1 cellular context compared by ENCODE assay signal in the genomic region with DNA sequence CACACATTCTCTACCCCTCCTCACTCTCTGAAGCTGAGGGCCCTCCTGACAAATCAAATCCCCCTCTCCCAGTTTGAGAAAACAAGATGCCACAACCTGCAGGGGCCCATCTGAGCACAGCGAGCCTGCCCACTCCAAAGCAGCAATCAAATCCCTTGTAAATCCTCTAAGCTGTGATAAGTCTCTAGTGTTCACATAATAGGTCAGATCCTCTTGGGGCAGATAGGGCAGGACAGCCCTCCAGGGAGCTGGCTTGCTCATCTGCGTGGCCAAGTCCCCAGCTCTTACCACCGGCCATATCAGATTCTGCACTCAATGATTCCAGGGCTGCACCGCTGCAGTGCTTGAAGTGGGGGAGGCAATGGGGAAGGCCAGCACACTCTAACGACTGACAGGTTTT.
TF ChIP-seq lines count a peak whose summit lies in the region.

No MANE protein-coding gene starts in this region.

TF ChIP-seq in H1, 55 proteins besides CTCF, POLR2A, EP300 and RAD21:
- TF ChIP-seq RBBP5 (IDR thresholded peaks at IDR 0.05; ENCODE audit: borderline replicate concordance, low read depth, low read length) (no peak), KDM4A (IDR thresholded peaks at IDR 0.05; ENCODE audit: low read depth, low read length, severe bottlenecking) (no peak), TCF12 (IDR thresholded peaks at IDR 0.05; ENCODE audit: low read depth, low read length) (no peak), SIX5 (IDR thresholded peaks at IDR 0.05; ENCODE audit: low read depth, low read length) (no peak), CBX5 (IDR thresholded peaks at IDR 0.05; ENCODE audit: low read depth, low read length) (no peak), ATF2 (IDR thresholded peaks at IDR 0.05; ENCODE audit: low read length) (no peak), RFX5 (IDR thresholded peaks at IDR 0.05; ENCODE audit: borderline replicate concordance, low read depth, low read length) (no peak), CBX8 (IDR thresholded peaks at IDR 0.05; ENCODE audit: borderline replicate concordance, low read depth, low read length) (no peak), KDM1A (IDR thresholded peaks at IDR 0.05; ENCODE audit: borderline replicate concordance, low read length) (no peak), CHD2 (IDR thresholded peaks at IDR 0.05; ENCODE audit: low read length) (no peak), MAFK (IDR thresholded peaks at IDR 0.05; ENCODE audit: low read depth, low read length) (no peak), SP2 (IDR thresholded peaks at IDR 0.05; ENCODE audit: low read length) (no peak), NANOG (IDR thresholded peaks at IDR 0.05; ENCODE audit: insufficient read depth, low read depth, low read length, poor library complexity, severe bottlenecking) (no peak), SP1 (IDR thresholded peaks at IDR 0.05; ENCODE audit: low read depth, low read length) (no peak), ASH2L (IDR thresholded peaks at IDR 0.05; ENCODE audit: low read length) (no peak), HDAC2 (IDR thresholded peaks at IDR 0.05; ENCODE audit: borderline replicate concordance in 1 of 2, low read depth in 2 of 2, low read length in 2 of 2) (no peak), CEBPB (IDR thresholded peaks at IDR 0.05; ENCODE audit: low read depth, low read length) (no peak), RXRA (IDR thresholded peaks at IDR 0.05; ENCODE audit: insufficient read depth, low read depth, low read length) (no peak), YY1 (IDR thresholded peaks at IDR 0.05; ENCODE audit: low read depth, low read length) (no peak)
- TF ChIP-seq, protein P1, sequence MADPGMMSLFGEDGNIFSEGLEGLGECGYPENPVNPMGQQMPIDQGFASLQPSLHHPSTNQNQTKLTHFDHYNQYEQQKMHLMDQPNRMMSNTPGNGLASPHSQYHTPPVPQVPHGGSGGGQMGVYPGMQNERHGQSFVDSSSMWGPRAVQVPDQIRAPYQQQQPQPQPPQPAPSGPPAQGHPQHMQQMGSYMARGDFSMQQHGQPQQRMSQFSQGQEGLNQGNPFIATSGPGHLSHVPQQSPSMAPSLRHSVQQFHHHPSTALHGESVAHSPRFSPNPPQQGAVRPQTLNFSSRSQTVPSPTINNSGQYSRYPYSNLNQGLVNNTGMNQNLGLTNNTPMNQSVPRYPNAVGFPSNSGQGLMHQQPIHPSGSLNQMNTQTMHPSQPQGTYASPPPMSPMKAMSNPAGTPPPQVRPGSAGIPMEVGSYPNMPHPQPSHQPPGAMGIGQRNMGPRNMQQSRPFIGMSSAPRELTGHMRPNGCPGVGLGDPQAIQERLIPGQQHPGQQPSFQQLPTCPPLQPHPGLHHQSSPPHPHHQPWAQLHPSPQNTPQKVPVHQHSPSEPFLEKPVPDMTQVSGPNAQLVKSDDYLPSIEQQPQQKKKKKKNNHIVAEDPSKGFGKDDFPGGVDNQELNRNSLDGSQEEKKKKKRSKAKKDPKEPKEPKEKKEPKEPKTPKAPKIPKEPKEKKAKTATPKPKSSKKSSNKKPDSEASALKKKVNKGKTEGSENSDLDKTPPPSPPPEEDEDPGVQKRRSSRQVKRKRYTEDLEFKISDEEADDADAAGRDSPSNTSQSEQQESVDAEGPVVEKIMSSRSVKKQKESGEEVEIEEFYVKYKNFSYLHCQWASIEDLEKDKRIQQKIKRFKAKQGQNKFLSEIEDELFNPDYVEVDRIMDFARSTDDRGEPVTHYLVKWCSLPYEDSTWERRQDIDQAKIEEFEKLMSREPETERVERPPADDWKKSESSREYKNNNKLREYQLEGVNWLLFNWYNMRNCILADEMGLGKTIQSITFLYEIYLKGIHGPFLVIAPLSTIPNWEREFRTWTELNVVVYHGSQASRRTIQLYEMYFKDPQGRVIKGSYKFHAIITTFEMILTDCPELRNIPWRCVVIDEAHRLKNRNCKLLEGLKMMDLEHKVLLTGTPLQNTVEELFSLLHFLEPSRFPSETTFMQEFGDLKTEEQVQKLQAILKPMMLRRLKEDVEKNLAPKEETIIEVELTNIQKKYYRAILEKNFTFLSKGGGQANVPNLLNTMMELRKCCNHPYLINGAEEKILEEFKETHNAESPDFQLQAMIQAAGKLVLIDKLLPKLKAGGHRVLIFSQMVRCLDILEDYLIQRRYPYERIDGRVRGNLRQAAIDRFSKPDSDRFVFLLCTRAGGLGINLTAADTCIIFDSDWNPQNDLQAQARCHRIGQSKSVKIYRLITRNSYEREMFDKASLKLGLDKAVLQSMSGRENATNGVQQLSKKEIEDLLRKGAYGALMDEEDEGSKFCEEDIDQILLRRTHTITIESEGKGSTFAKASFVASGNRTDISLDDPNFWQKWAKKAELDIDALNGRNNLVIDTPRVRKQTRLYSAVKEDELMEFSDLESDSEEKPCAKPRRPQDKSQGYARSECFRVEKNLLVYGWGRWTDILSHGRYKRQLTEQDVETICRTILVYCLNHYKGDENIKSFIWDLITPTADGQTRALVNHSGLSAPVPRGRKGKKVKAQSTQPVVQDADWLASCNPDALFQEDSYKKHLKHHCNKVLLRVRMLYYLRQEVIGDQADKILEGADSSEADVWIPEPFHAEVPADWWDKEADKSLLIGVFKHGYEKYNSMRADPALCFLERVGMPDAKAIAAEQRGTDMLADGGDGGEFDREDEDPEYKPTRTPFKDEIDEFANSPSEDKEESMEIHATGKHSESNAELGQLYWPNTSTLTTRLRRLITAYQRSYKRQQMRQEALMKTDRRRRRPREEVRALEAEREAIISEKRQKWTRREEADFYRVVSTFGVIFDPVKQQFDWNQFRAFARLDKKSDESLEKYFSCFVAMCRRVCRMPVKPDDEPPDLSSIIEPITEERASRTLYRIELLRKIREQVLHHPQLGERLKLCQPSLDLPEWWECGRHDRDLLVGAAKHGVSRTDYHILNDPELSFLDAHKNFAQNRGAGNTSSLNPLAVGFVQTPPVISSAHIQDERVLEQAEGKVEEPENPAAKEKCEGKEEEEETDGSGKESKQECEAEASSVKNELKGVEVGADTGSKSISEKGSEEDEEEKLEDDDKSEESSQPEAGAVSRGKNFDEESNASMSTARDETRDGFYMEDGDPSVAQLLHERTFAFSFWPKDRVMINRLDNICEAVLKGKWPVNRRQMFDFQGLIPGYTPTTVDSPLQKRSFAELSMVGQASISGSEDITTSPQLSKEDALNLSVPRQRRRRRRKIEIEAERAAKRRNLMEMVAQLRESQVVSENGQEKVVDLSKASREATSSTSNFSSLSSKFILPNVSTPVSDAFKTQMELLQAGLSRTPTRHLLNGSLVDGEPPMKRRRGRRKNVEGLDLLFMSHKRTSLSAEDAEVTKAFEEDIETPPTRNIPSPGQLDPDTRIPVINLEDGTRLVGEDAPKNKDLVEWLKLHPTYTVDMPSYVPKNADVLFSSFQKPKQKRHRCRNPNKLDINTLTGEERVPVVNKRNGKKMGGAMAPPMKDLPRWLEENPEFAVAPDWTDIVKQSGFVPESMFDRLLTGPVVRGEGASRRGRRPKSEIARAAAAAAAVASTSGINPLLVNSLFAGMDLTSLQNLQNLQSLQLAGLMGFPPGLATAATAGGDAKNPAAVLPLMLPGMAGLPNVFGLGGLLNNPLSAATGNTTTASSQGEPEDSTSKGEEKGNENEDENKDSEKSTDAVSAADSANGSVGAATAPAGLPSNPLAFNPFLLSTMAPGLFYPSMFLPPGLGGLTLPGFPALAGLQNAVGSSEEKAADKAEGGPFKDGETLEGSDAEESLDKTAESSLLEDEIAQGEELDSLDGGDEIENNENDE (IDR thresholded peaks at IDR 0.05; ENCODE audit: insufficient replicate concordance, low read length): no peak
